In genomic region chr6:57316581-57317059, GRCh38 we compare ENCODE assay signal across 8 cellular contexts. TPM values are rescaled to one million over a fixed set of nuclear protein-coding genes. Genes with fewer than 3 reads are reported as not detected.
A peak's percentile ranks its signal among the peaks of the same experiment; 100 is the strongest.
DNase-seq lines count a peak whose midpoint lies in the region; TF ChIP-seq lines count a peak whose summit lies in the region.

No MANE protein-coding gene starts in this region.

- H3K36me3 Mint-ChIP-seq in activated naive CD4-positive, alpha-beta T cell treated with anti-CD3 and anti-CD28 coated beads, Interleukin-2, amount 50 U/mL, for 24 hours = peaks cover 12% of the 10 kb centered on the region
- H3K36me3 Mint-ChIP-seq in glutamatergic neuron (ENCODE audit: unreplicated experiment) = no peaks in the 10 kb centered on the region
- H3K36me3 Mint-ChIP-seq in osteocyte (ENCODE audit: unreplicated experiment) = peaks cover 13% of the 10 kb centered on the region

- peaks cover 3% of the 10 kb centered on the region for H3K27me3 Mint-ChIP-seq in activated naive CD4-positive, alpha-beta T cell treated with anti-CD3 and anti-CD28 coated beads, Interleukin-2, amount 50 U/mL, for 24 hours
- peaks cover 3% of the 10 kb centered on the region for H3K27me3 Mint-ChIP-seq in glutamatergic neuron (ENCODE audit: unreplicated experiment)
- H3K27me3 Mint-ChIP-seq in osteocyte (ENCODE audit: unreplicated experiment) = no peaks in the 10 kb centered on the region

- no peaks in the 10 kb centered on the region for H3K9me3 ChIP-seq in HAP-1
- no peaks in the 10 kb centered on the region for H3K9me3 ChIP-seq in MG63
- H3K9me3 ChIP-seq in SJSA1 (replicated peaks) = no peaks in the 10 kb centered on the region
- H3K9me3 ChIP-seq in thyroid gland = no peaks in the 10 kb centered on the region

- H3K4me1 ChIP-seq in HAP-1 (peaks cover 8% of the 10 kb centered on the region), SJSA1 (replicated peaks) (peaks cover 51% of the 10 kb centered on the region), thyroid gland (peaks cover 5 to 17% of the 10 kb centered on the region in 2 donors)

- H3K4me3 ChIP-seq in HAP-1 (peak overlapping the region; percentile 60), MG63 (peak overlapping the region; percentile 81), SJSA1 (peak overlapping the region; percentile 49), thyroid gland (replicated peaks in 1 of 3) (peak overlapping the region; percentile 1 to 73 (median 42))

- peak overlapping the region; percentile 98 for H3K27ac Mint-ChIP-seq in activated naive CD4-positive, alpha-beta T cell treated with anti-CD3 and anti-CD28 coated beads, Interleukin-2, amount 50 U/mL, for 24 hours
- H3K27ac Mint-ChIP-seq in glutamatergic neuron (ENCODE audit: unreplicated experiment) (no peak overlapping the region), osteocyte (ENCODE audit: unreplicated experiment) (peak overlapping the region; percentile 92)

- peaks cover 41% of the 10 kb centered on the region for H3K4me1 Mint-ChIP-seq in activated naive CD4-positive, alpha-beta T cell treated with anti-CD3 and anti-CD28 coated beads, Interleukin-2, amount 50 U/mL, for 24 hours
- peaks cover 7% of the 10 kb centered on the region for H3K4me1 Mint-ChIP-seq in glutamatergic neuron (ENCODE audit: low read depth, unreplicated experiment)
- peaks cover 59% of the 10 kb centered on the region for H3K4me1 Mint-ChIP-seq in osteocyte (ENCODE audit: unreplicated experiment)

- 0% methylated on average over 26 of the region's 26 CpGs for WGBS in thyroid gland, 2 donors

- peak overlapping the region; percentile 100 for H3K4me3 Mint-ChIP-seq in activated naive CD4-positive, alpha-beta T cell treated with anti-CD3 and anti-CD28 coated beads, Interleukin-2, amount 50 U/mL, for 24 hours
- H3K4me3 Mint-ChIP-seq in glutamatergic neuron (ENCODE audit: unreplicated experiment) (peak overlapping the region; percentile 100), osteocyte (ENCODE audit: unreplicated experiment) (peak overlapping the region; percentile 99)

- peak; percentile 79 for DNase-seq in GM03348 (ENCODE audit: low spot score)
- DNase-seq in HAP-1 (ENCODE audit: low spot score in 2 of 2) = peak; percentile 86 to 88
- peak; percentile 75 for DNase-seq in MG63
- DNase-seq in SJSA1 (ENCODE audit: low read depth in 1 of 2, low spot score in 2 of 2) = peak; percentile 86 to 91
- peak; percentile 80 for DNase-seq in glutamatergic neuron
- peak; percentile 91 for DNase-seq in osteocyte (ENCODE audit: extremely low spot score, unreplicated experiment)
- peak; percentile 84 to 88 for DNase-seq in thyroid gland

- H3K27me3 ChIP-seq in HAP-1 (ENCODE audit: low read depth) (no peaks in the 10 kb centered on the region), MG63 (no peaks in the 10 kb centered on the region), SJSA1 (replicated peaks) (no peaks in the 10 kb centered on the region), thyroid gland (no peaks in the 10 kb centered on the region)

- in situ Hi-C loops in HAP-1 (cut with MboI; ENCODE audit: low sequenced_read_pairs) = loop anchor here (5.0 kb wide), 1 partner anchor 419 kb away; no protein-coding TSS in a partner anchor

- peak overlapping the region; percentile 57 for H3K27ac ChIP-seq in SJSA1
- peak overlapping the region in 2 of 3 donors; percentile 62 to 71 for H3K27ac ChIP-seq in thyroid gland

- TF ChIP-seq POLR2A in thyroid gland (IDR thresholded peaks at IDR 0.05) = peak in 1 of 2 donors; percentile 48

- H3K36me3 ChIP-seq in HAP-1 (replicated peaks) (peaks cover 19% of the 10 kb centered on the region; the same call in 1 of the 2 replicates), MG63 (peaks cover 33% of the 10 kb centered on the region), SJSA1 (peaks cover 32% of the 10 kb centered on the region), thyroid gland (peaks cover 0 to 4% of the 10 kb centered on the region in 2 donors)

- intact Hi-C loops in thyroid gland (cut with DNase I) = loop anchor here (5.0 to 10.0 kb wide), 3 partner anchors 92 to 414 kb away; partner anchors contain the start of genes BAG2 and RAB23

- peak; percentile 78 for TF ChIP-seq CTCF in glutamatergic neuron (IDR thresholded peaks at IDR 0.05; ENCODE audit: partially characterized antibody, unreplicated experiment)
- peak; percentile 88 for TF ChIP-seq CTCF in osteocyte (IDR thresholded peaks at IDR 0.05)
- TF ChIP-seq CTCF in thyroid gland (IDR thresholded peaks at IDR 0.05) = peak; percentile 36 to 93 (median 80)

- H3K9me3 Mint-ChIP-seq in activated naive CD4-positive, alpha-beta T cell treated with anti-CD3 and anti-CD28 coated beads, Interleukin-2, amount 50 U/mL, for 24 hours = no peaks in the 10 kb centered on the region
- H3K9me3 Mint-ChIP-seq in glutamatergic neuron (ENCODE audit: unreplicated experiment) (peaks cover 1% of the 10 kb centered on the region), osteocyte (ENCODE audit: unreplicated experiment) (no peaks in the 10 kb centered on the region)

RNA-seq across cellular contexts. Expression of gene PRIM2, which starts 0.8 kb away (rescaled TPM):
- 49.1 and 60.0 TPM in 2 replicates for total RNA-seq in MG63 (2014; rRNA removed; shearing (Covaris generic); ENCODE audit: low replicate concordance)
- total RNA-seq in SJSA1 (2014; rRNA removed; shearing (Covaris generic)) = 42.2 and 58.0 TPM in 2 replicates
- total RNA-seq in glutamatergic neuron (ENCODE audit: unreplicated experiment) (15.3 TPM), osteocyte (10.4 and 11.9 TPM in 2 replicates), thyroid gland (10 to 100 TPM; 11.0 to 16.2 (median 13.3) TPM)

Comparison
In these comparisons a context has a peak if more than half of its experiments do, and no peak if none do; other contexts are left out.
1. Peak in every context shown above with its lines: DNase-seq, H3K4me3 ChIP-seq and H3K27ac ChIP-seq.